In genomic region chr12:51323317-51323960, GRCh38 we compare ENCODE assay signal across 9 cellular contexts. TPM values are rescaled to one million over a fixed set of nuclear protein-coding genes. Genes with fewer than 3 reads are reported as not detected.
A peak's percentile ranks its signal among the peaks of the same experiment; 100 is the strongest.
DNase-seq lines count a peak whose midpoint lies in the region; ATAC-seq lines count a peak whose summit lies in the region.
"Had no signal": no experiment of that assay in that cellular context is flagged by ENCODE, and none has a peak within 500 bp of the region (broad histone marks: within the 10 kb centered on the region; RNA-seq: fewer than 3 reads in every experiment).

No MANE protein-coding gene starts in this region.

- no peaks in the 10 kb centered on the region for H3K27me3 ChIP-seq in CD8-positive, alpha-beta memory T cell (ENCODE audit: insufficient read depth, low read length, poor library complexity, severe bottlenecking)
- H3K27me3 ChIP-seq in naive thymus-derived CD4-positive, alpha-beta T cell (ENCODE audit: control insufficient read depth in 2 of 2, insufficient read depth in 2 of 2, low read length in 2 of 2), result no peaks in the 10 kb centered on the region

- CTCF ChIA-PET in CD8-positive, alpha-beta memory T cell (lab: Charles Lee), result interaction anchor here (0.7 to 9.2 kb wide), 8 partner anchors 10 to 46 kb away, joined by 3 to 67 read pairs (median 4); no protein-coding TSS in a partner anchor
- CTCF ChIA-PET in naive thymus-derived CD4-positive, alpha-beta T cell (lab: Charles Lee), result interaction anchor here (1.0 to 7.3 kb wide), 4 partner anchors 12 to 54 kb away, joined by 3 to 88 read pairs (median 5); no protein-coding TSS in a partner anchor

- peak overlapping the region; percentile 80 for H3K4me3 ChIP-seq in CD8-positive, alpha-beta memory T cell (ENCODE audit: low read length)
- H3K4me3 ChIP-seq in naive thymus-derived CD4-positive, alpha-beta T cell (ENCODE audit: low read length), result peak overlapping the region; percentile 58

- H3K36me3 Mint-ChIP-seq in CD8-positive, alpha-beta memory T cell, result peaks cover 15 to 30% (median 18%) of the 10 kb centered on the region in 3 donors
- peaks cover 12 to 38% (median 28%) of the 10 kb centered on the region in 5 donors for H3K36me3 Mint-ChIP-seq in naive thymus-derived CD4-positive, alpha-beta T cell

- POLR2A ChIA-PET in CD8-positive, alpha-beta memory T cell (lab: Charles Lee), result interaction anchor here (0.6 to 2.2 kb wide), 4 partner anchors 27 to 106 kb away, joined by 3 to 11 read pairs (median 6); partner anchors contain the start of genes DAZAP2 and POU6F1
- POLR2A ChIA-PET in naive thymus-derived CD4-positive, alpha-beta T cell (lab: Charles Lee), result interaction anchor here (0.6 to 23.8 kb wide), 13 partner anchors 9 to 1582 kb away, joined by 3 to 320 read pairs (median 6); partner anchors contain the start of genes DAZAP2 and POU6F1

- peaks cover 0 to 1% of the 10 kb centered on the region in 2 donors for H3K27me3 Mint-ChIP-seq in CD8-positive, alpha-beta memory T cell
- H3K27me3 Mint-ChIP-seq in naive thymus-derived CD4-positive, alpha-beta T cell, result no peaks in the 10 kb centered on the region

- no peaks in the 10 kb centered on the region for H3K9me3 ChIP-seq in CD8-positive, alpha-beta memory T cell (ENCODE audit: low read length)
- no peaks in the 10 kb centered on the region for H3K9me3 ChIP-seq in naive thymus-derived CD4-positive, alpha-beta T cell (ENCODE audit: control insufficient read depth in 2 of 3, low read length in 3 of 3)

- peak overlapping the region; percentile 81 to 99 (median 98) for H3K27ac Mint-ChIP-seq in CD8-positive, alpha-beta memory T cell
- peak overlapping the region; percentile 89 to 99 (median 96) for H3K27ac Mint-ChIP-seq in naive thymus-derived CD4-positive, alpha-beta T cell

- H3K4me3 Mint-ChIP-seq in CD8-positive, alpha-beta memory T cell, result peak overlapping the region; percentile 81 to 99 (median 98)
- H3K4me3 Mint-ChIP-seq in naive thymus-derived CD4-positive, alpha-beta T cell, result peak overlapping the region; percentile 69 to 99 (median 94)

- H3K27ac ChIP-seq in CD8-positive, alpha-beta memory T cell (ENCODE audit: low read depth, low read length), result peak overlapping the region; percentile 94
- peak overlapping the region; percentile 95 for H3K27ac ChIP-seq in naive thymus-derived CD4-positive, alpha-beta T cell (ENCODE audit: low read depth, low read length)
- H3K27ac ChIP-seq: VCaP had no signal

- no peaks in the 10 kb centered on the region for H3K9me3 Mint-ChIP-seq in CD8-positive, alpha-beta memory T cell
- H3K9me3 Mint-ChIP-seq in naive thymus-derived CD4-positive, alpha-beta T cell, result no peaks in the 10 kb centered on the region

- peaks cover 78 to 94% (median 92%) of the 10 kb centered on the region in 3 donors for H3K4me1 Mint-ChIP-seq in CD8-positive, alpha-beta memory T cell
- peaks cover 56 to 92% (median 76%) of the 10 kb centered on the region in 7 donors for H3K4me1 Mint-ChIP-seq in naive thymus-derived CD4-positive, alpha-beta T cell

- peaks cover 68% of the 10 kb centered on the region for H3K4me1 ChIP-seq in CD8-positive, alpha-beta memory T cell (ENCODE audit: insufficient read depth, low read length)
- peaks cover 58 to 71% of the 10 kb centered on the region in 2 donors for H3K4me1 ChIP-seq in naive thymus-derived CD4-positive, alpha-beta T cell (ENCODE audit: control insufficient read depth in 2 of 2, insufficient read depth in 2 of 2, low read length in 2 of 2)

- peak; percentile 34 to 79 (median 71) for DNase-seq in CD8-positive, alpha-beta memory T cell
- peak; percentile 28 for DNase-seq in activated T-cell treated with anti-CD3 and anti-CD28 coated beads for 24 hours (ENCODE audit: low read depth)
- DNase-seq in naive thymus-derived CD4-positive, alpha-beta T cell, result peak; percentile 14 to 79 (median 65)
- no peak for DNase-seq in NCI-H69 (lab: John Stamatoyannopoulos, UW)
- DNase-seq in HuH-7.5 (ENCODE audit: low spot score), result no peak

- intact Hi-C loops in naive thymus-derived CD4-positive, alpha-beta T cell (cut with micrococcal nuclease), result loop anchor here (1.0 to 5.0 kb wide), 8 partner anchors 18 to 561 kb away; partner anchors contain the start of genes ATF1 (in 1 of the 2), CSRNP2 (in 1 of the 2), GALNT6 (in 1 of the 2) and LETMD1 (in 1 of the 2)

- ATAC-seq in HG03066 (IDR thresholded peaks at IDR 0.05; ENCODE audit: low read depth, unreplicated experiment) (peak; percentile 7), HG02623 (IDR thresholded peaks at IDR 0.05; ENCODE audit: unreplicated experiment) (no peak), esophagus mucosa (no peak)
- peak; percentile 71 for ATAC-seq in naive thymus-derived CD4-positive, alpha-beta T cell

- H3K36me3 ChIP-seq in CD8-positive, alpha-beta memory T cell (ENCODE audit: insufficient read depth, low read length), result no peaks in the 10 kb centered on the region
- H3K36me3 ChIP-seq in naive thymus-derived CD4-positive, alpha-beta T cell (ENCODE audit: control insufficient read depth in 2 of 3, insufficient read depth in 3 of 3, low read length in 3 of 3), result no peaks in the 10 kb centered on the region

RNA-seq across cellular contexts. Expression of gene BIN2, which starts 0.5 kb away (rescaled TPM):
- 10 to 100 TPM; 55.9 to 57.3 TPM for total RNA-seq in CD8-positive, alpha-beta memory T cell
- polyA plus RNA-seq in CD8-positive, alpha-beta memory T cell, result 366 TPM
- total RNA-seq in naive thymus-derived CD4-positive, alpha-beta T cell, result 100 to 1,000 TPM; 159 to 255 (median 249) TPM
- 100 to 1,000 TPM; 198 to 290 TPM for polyA plus RNA-seq in naive thymus-derived CD4-positive, alpha-beta T cell
- 1.5 TPM for total RNA-seq in esophagus mucosa

RNA-seq across cellular contexts. Expression of gene CELA1, which starts 23.0 kb away (rescaled TPM):
- not detected for total RNA-seq in CD8-positive, alpha-beta memory T cell
- polyA plus RNA-seq in CD8-positive, alpha-beta memory T cell, result 0.71 TPM
- 1 to 10 TPM in 4 of 5 experiments, not detected in 1; 1.1 to 2.1 (median 1.4) TPM for total RNA-seq in naive thymus-derived CD4-positive, alpha-beta T cell
- polyA plus RNA-seq in naive thymus-derived CD4-positive, alpha-beta T cell, result 1 to 10 TPM; 3.8 to 9.2 TPM
- not detected for total RNA-seq in esophagus mucosa

RNA-seq across cellular contexts. Expression of gene SMAGP, which starts 53.2 kb away (rescaled TPM):
- total RNA-seq in CD8-positive, alpha-beta memory T cell, result under 1 TPM; 0.72 to 0.84 TPM
- 28.9 TPM for polyA plus RNA-seq in CD8-positive, alpha-beta memory T cell
- total RNA-seq in naive thymus-derived CD4-positive, alpha-beta T cell, result 1 to 10 TPM; 1.5 to 7.4 (median 4.2) TPM
- polyA plus RNA-seq in naive thymus-derived CD4-positive, alpha-beta T cell, result 10 to 100 TPM; 10.6 to 16.2 TPM
- total RNA-seq in esophagus mucosa, result 96.2 TPM

Comparison
In these comparisons a context has a peak if more than half of its experiments do, and no peak if none do; other contexts are left out.
1. DNase-seq: peak in CD8-positive, alpha-beta memory T cell (5 of 5), activated T-cell treated with anti-CD3 and anti-CD28 coated beads for 24 hours (single experiment) and naive thymus-derived CD4-positive, alpha-beta T cell (9 of 9); none in NCI-H69 (single experiment) and HuH-7.5 (single experiment).
2. ATAC-seq: peak in HG03066 (single experiment) and naive thymus-derived CD4-positive, alpha-beta T cell (single experiment); none in HG02623 (single experiment) and esophagus mucosa (single experiment).
3. RNA of gene BIN2, which starts 0.5 kb away (total RNA-seq): 159 to 255 TPM in naive thymus-derived CD4-positive, alpha-beta T cell and 55.9 to 57.3 TPM in CD8-positive, alpha-beta memory T cell; 1.5 TPM in esophagus mucosa (single experiment); every median in the first group is over 10 times any median in the second.
4. RNA of gene SMAGP, which starts 53.2 kb away (total RNA-seq): 96.2 TPM in esophagus mucosa (single experiment); 1.5 to 7.4 TPM in naive thymus-derived CD4-positive, alpha-beta T cell and 0.72 to 0.84 TPM in CD8-positive, alpha-beta memory T cell; every median in the first group is over 10 times any median in the second.